Comparison of ENCODE assay signal across 1 cellular context in the genomic region with DNA sequence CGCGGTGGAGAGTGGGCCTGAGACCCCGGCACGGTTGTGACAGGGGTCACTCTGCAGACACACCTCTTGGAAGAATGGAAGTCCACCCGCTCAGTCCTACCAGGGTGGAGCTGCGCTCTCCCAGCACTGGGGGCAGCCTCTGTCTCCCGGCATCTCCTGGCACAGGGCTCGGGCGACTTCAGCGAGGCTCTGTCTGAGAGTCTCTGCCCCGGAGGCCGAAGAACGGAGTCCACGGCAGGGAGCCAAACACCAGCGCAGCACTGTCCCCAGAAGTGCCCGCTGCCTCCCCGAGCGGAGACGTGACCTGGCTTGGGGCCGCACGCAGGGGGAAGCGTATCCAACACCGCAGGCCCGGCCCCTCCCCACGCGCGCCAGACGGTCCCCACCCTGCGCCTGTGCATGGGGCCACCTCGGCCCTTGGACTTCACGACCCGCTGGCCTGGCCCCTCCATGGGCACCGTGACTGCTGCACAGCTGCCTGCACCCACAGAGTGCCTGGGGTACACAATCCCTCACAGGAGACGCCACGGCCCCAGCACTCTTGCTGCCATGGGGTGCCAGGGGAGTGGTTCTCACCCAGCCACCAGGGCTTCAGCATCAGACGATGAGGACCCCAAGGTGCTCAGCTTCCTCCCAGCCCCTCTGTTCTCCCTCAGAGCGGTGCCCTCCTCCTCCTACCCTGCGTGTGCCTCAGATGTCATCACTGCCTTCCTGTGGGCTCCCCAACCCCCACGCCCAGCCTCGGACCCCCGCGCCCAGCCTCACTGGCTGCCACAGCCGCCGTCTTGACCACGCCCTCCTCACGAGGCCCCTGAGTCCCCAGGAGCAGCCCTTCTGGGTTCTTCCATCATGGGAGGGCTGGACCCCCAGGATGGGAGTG.
TF ChIP-seq lines count a peak whose summit lies in the region.

No MANE protein-coding gene starts in this region.

TF ChIP-seq in H1, 55 proteins besides CTCF, POLR2A, EP300 and RAD21:
- TF ChIP-seq, protein P1, sequence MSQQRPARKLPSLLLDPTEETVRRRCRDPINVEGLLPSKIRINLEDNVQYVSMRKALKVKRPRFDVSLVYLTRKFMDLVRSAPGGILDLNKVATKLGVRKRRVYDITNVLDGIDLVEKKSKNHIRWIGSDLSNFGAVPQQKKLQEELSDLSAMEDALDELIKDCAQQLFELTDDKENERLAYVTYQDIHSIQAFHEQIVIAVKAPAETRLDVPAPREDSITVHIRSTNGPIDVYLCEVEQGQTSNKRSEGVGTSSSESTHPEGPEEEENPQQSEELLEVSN (IDR thresholded peaks at IDR 0.05), result no peak
- TF ChIP-seq POU5F1 (IDR thresholded peaks at IDR 0.05; ENCODE audit: low read depth, low read length) (no peak), SRF (IDR thresholded peaks at IDR 0.05; ENCODE audit: low read depth, low read length) (no peak), SUZ12 (IDR thresholded peaks at IDR 0.05; ENCODE audit: low read length) (no peak), MAFK (IDR thresholded peaks at IDR 0.05; ENCODE audit: low read depth, low read length) (no peak), SP2 (IDR thresholded peaks at IDR 0.05; ENCODE audit: low read length) (no peak), KDM1A (IDR thresholded peaks at IDR 0.05; ENCODE audit: borderline replicate concordance, low read length) (no peak), GTF2F1 (IDR thresholded peaks at IDR 0.05; ENCODE audit: borderline replicate concordance, low read depth, low read length) (no peak), SP1 (IDR thresholded peaks at IDR 0.05; ENCODE audit: low read depth, low read length) (no peak), GABPA (IDR thresholded peaks at IDR 0.05; ENCODE audit: borderline replicate concordance, insufficient read depth, low read length) (no peak), TBP (IDR thresholded peaks at IDR 0.05; ENCODE audit: low read depth, low read length) (no peak), CTBP2 (IDR thresholded peaks at IDR 0.05; ENCODE audit: borderline replicate concordance, insufficient read depth, insufficient read length, low read length) (no peak), NRF1 (IDR thresholded peaks at IDR 0.05; ENCODE audit: low read depth, low read length) (no peak)
- TF ChIP-seq, protein P2, sequence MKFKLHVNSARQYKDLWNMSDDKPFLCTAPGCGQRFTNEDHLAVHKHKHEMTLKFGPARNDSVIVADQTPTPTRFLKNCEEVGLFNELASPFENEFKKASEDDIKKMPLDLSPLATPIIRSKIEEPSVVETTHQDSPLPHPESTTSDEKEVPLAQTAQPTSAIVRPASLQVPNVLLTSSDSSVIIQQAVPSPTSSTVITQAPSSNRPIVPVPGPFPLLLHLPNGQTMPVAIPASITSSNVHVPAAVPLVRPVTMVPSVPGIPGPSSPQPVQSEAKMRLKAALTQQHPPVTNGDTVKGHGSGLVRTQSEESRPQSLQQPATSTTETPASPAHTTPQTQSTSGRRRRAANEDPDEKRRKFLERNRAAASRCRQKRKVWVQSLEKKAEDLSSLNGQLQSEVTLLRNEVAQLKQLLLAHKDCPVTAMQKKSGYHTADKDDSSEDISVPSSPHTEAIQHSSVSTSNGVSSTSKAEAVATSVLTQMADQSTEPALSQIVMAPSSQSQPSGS (IDR thresholded peaks at IDR 0.05; ENCODE audit: low read length), result no peak
